ENCODE assay signal across 9 cellular contexts in the genomic region with DNA sequence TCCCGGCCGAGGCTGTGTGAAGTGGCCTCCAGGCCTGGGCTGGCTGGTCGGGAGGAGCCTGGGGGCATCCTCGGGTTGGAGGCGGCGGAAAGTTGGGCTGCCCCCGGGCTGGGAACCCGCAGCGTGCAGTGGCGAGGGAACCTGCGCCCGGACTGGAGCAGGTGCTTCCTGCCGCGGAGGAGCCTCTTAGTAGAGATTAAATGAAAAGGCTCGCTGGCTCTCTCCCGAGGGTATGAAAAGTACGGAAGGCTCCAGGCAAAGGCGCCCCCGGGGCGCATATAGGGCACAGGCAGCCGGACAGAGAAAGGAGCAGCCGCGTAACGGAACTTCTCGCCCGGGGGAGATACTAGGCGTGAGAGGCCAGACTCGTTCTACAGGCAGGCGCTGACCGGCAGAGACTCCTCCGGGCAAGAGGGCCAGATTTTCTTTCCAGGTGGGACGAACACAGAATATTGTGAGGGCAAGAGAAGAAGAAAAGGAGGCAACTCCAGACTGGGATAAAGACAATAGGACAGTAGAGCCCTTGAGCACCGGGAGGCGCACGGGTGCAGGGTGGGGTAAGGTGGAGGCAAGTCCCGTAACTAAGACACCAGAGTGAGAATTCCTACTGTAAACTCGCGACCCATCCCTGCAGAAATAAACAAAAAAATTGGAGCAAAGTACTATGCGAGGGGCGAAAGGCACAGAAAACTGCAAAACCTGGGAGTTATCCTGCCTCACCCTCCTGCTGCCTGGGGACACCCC. TPM values are rescaled to one million over a fixed set of nuclear protein-coding genes. Genes with fewer than 3 reads are reported as not detected.
DNase-seq lines count a peak whose midpoint lies in the region; ATAC-seq and TF ChIP-seq lines count a peak whose summit lies in the region.
"Had no signal": no experiment of that assay in that cellular context is flagged by ENCODE, and none has a peak within 500 bp of the region (broad histone marks: within the 10 kb centered on the region; RNA-seq: fewer than 3 reads in every experiment).

No MANE protein-coding gene starts in this region.

- H3K9me3 ChIP-seq in stomach: no peaks in the 10 kb centered on the region

- no peak for TF ChIP-seq POLR2A in stomach (IDR thresholded peaks at IDR 0.05)

- intact Hi-C loops in stomach (cut with DNase I; ENCODE audit: low total_unique reads): no loop called here

- no peak for TF ChIP-seq EP300 in stomach (IDR thresholded peaks at IDR 0.05)

- DNase-seq in EL (peak; percentile 60), NCI-H146 treated with DMSO at 0.1 percent for 48 hours (lab: John Stamatoyannopoulos, UW; ENCODE audit: unreplicated experiment) (peak; percentile 33), brain microvascular endothelial cell (no peak), islet precursor cell (peak; percentile 73), stomach (no peak), NK-92 (lab: John Stamatoyannopoulos, UW; ENCODE audit: unreplicated experiment) (no peak)

- no peak for ATAC-seq in GM21367 (IDR thresholded peaks at IDR 0.05; ENCODE audit: unreplicated experiment)
- no peak for ATAC-seq in GM19397 (IDR thresholded peaks at IDR 0.05; ENCODE audit: unreplicated experiment)

- in situ Hi-C loops in brain microvascular endothelial cell (cut with HindIII; ENCODE audit: low pct_ligation_motif_present, low sequenced_read_pairs): no loop called here

- TF ChIP-seq CTCF in brain microvascular endothelial cell (IDR thresholded peaks at IDR 0.05; ENCODE audit: low read depth, low read length, missing control alignments): no peak
- TF ChIP-seq CTCF in stomach (IDR thresholded peaks at IDR 0.05): no peak

- H3K36me3 ChIP-seq in brain microvascular endothelial cell (replicated peaks) (no peaks in the 10 kb centered on the region), stomach (no peaks in the 10 kb centered on the region)

- peak overlapping the region; percentile 55 for H3K27ac ChIP-seq in brain microvascular endothelial cell
- peak overlapping the region in 4 of 5 donors; percentile 42 to 90 (median 73) for H3K27ac ChIP-seq in stomach
- H3K27ac ChIP-seq: PC-9 had no signal

- no peaks in the 10 kb centered on the region for H3K27me3 ChIP-seq in brain microvascular endothelial cell (replicated peaks)
- H3K27me3 ChIP-seq in stomach: peaks cover 0 to 77% (median 34%) of the 10 kb centered on the region in 3 donors

- H3K4me1 ChIP-seq in stomach: peaks cover 12 to 36% (median 30%) of the 10 kb centered on the region in 4 donors

- WGBS in stomach, 5 donors: 0 to 4% (median 1%) methylated on average over 39 to 40 of the region's 40 CpGs

- peak overlapping the region; percentile 86 for H3K4me3 ChIP-seq in brain microvascular endothelial cell (ENCODE audit: low read depth, low read length)
- peak overlapping the region; percentile 60 to 82 (median 71) for H3K4me3 ChIP-seq in stomach
- H3K4me3 ChIP-seq: PC-9 had no signal

RNA-seq across cellular contexts. Expression of a gene that starts 0.8 kb away (rescaled TPM):
- 10 to 100 TPM in 2 of 5 donors, 1 to 10 TPM in 2, under 1 TPM in 1; 0.58 to 21.9 (median 9.2) TPM for total RNA-seq in stomach
- polyA plus RNA-seq in stomach: 1 to 10 TPM; 1.3 to 3.7 (median 1.5) TPM

Comparison
In these comparisons a context has a peak if more than half of its experiments do, and no peak if none do; other contexts are left out.
1. DNase-seq: peak in EL (single experiment), NCI-H146 treated with DMSO at 0.1 percent for 48 hours (single experiment) and islet precursor cell (single experiment); none in brain microvascular endothelial cell (single experiment), stomach (single experiment) and NK-92 (single experiment).